Comparison of ENCODE assay signal across 19 cellular contexts in genomic region chr6:123806561-123806960, GRCh38. TPM values are rescaled to one million over a fixed set of nuclear protein-coding genes. Genes with fewer than 3 reads are reported as not detected.
A peak's percentile ranks its signal among the peaks of the same experiment; 100 is the strongest.
DNase-seq lines count a peak whose midpoint lies in the region; ATAC-seq and TF ChIP-seq lines count a peak whose summit lies in the region.
"Had no signal": no experiment of that assay in that cellular context is flagged by ENCODE, and none has a peak within 500 bp of the region (broad histone marks: within the 10 kb centered on the region; RNA-seq: fewer than 3 reads in every experiment).

No MANE protein-coding gene starts in this region.

- H3K4me3 ChIP-seq in HEK293 (ENCODE audit: low read depth, low read length) (no peak overlapping the region), SK-N-MC (peak overlapping the region; percentile 88), psoas muscle (no peak overlapping the region)
- H3K4me3 ChIP-seq: GM23338, HAP-1 had no signal

- no peaks in the 10 kb centered on the region for H3K27me3 ChIP-seq in psoas muscle (ENCODE audit: insufficient read depth in 3 of 3, low read length in 2 of 3)

- H3K36me3 ChIP-seq in HEK293 (ENCODE audit: control insufficient read depth in 2 of 2, insufficient read depth in 1 of 2, low read length in 2 of 2) = no peaks in the 10 kb centered on the region
- H3K36me3 ChIP-seq in SK-N-MC (ENCODE audit: insufficient read depth, low read length) = no peaks in the 10 kb centered on the region
- no peaks in the 10 kb centered on the region for H3K36me3 ChIP-seq in psoas muscle (ENCODE audit: insufficient read depth in 1 of 2, low read depth in 1 of 2)
- H3K36me3 ChIP-seq: HAP-1 had no signal

- 78 to 88% (median 83%) methylated on average over 2 of the region's 2 CpGs for WGBS in psoas muscle, 3 donors

- POLR2A ChIA-PET in HEK293 (lab: Yijun Ruan, JAX) = no interaction called here

- H3K9ac ChIP-seq in SK-N-MC (ENCODE audit: insufficient read length) = no peak overlapping the region

- intact Hi-C loops in psoas muscle (cut with DNase I) = loop anchor here (10.0 kb wide), 3 partner anchors 158 to 988 kb away; no protein-coding TSS in a partner anchor

- H3K9me3 ChIP-seq in HEK293 (ENCODE audit: control insufficient read depth, insufficient read depth, low read depth, low read length) = no peaks in the 10 kb centered on the region
- no peaks in the 10 kb centered on the region for H3K9me3 ChIP-seq in SK-N-MC (ENCODE audit: low read depth, low read length)
- H3K9me3 ChIP-seq in psoas muscle = no peaks in the 10 kb centered on the region
- H3K9me3 ChIP-seq: HAP-1 had no signal

- H3K27ac ChIP-seq in HEK293 (ENCODE audit: extremely low read depth, low read depth, low read length) = no peak overlapping the region
- H3K27ac ChIP-seq in SK-N-MC = no peak overlapping the region
- peak overlapping the region; percentile 34 for H3K27ac ChIP-seq in psoas muscle
- H3K27ac ChIP-seq: C4-2B had no signal

- CTCF ChIA-PET in HEK293 (lab: Yijun Ruan, JAX) = no interaction called here

- TF ChIP-seq CTCF in HEK293 (tag by site-specific recombination; IDR thresholded peaks at IDR 0.05) (no peak), psoas muscle (IDR thresholded peaks at IDR 0.05) (no peak)

- H3K4me1 ChIP-seq in HEK293 (ENCODE audit: control insufficient read depth, insufficient read depth, low read length) = peaks cover 16% of the 10 kb centered on the region
- peaks cover 6% of the 10 kb centered on the region for H3K4me1 ChIP-seq in psoas muscle

- ATAC-seq in psoas muscle = no peak
- ATAC-seq: GM23338, Panc1, SK-N-SH treated with all-trans-retinoic acid at 6 μM for 48 hours had no signal

- peak; percentile 43 for DNase-seq in NCI-H1105 treated with DMSO at 0.1 percent for 48 hours (lab: John Stamatoyannopoulos, UW)
- no peak for DNase-seq in NCI-H1105 (lab: John Stamatoyannopoulos, UW)
- DNase-seq in SK-N-MC (ENCODE audit: low read depth, low spot score) = no peak
- DNase-seq in psoas muscle = no peak
- no peak for DNase-seq in NCI-H1930 (lab: John Stamatoyannopoulos, UW)
- DNase-seq in activated CD4-positive, alpha-beta T cell treated with anti-CD3 and anti-CD28 coated beads for 4 hours = no peak
- DNase-seq: GF-D8, NCI-H1694 treated with DMSO at 0.1 percent for 48 hours, NCI-H2107, NCI-H2227 treated with DMSO at 0.1 percent for 48 hours, NCI-H524, SIG-M5 had no signal

TF ChIP-seq in HEK293, 187 proteins besides CTCF, POLR2A, EP300 and RAD21:
- TF ChIP-seq ZNF692 (tag by site-specific recombination; IDR thresholded peaks at IDR 0.05) (no peak), PATZ1 (tag by site-specific recombination; IDR thresholded peaks at IDR 0.05) (no peak), ZBTB6 (tag by site-specific recombination; IDR thresholded peaks at IDR 0.05) (no peak), PRDM6 (tag by site-specific recombination; IDR thresholded peaks at IDR 0.05) (peak; percentile 77)

RNA-seq across cellular contexts. Expression of gene NKAIN2, which starts 2.9 kb away (rescaled TPM):
- 10 to 100 TPM in 1 of 4 donors, 1 to 10 TPM in 2, under 1 TPM in 1; 0.65 to 13.5 (median 4.0) TPM for total RNA-seq in psoas muscle
- 1 to 10 TPM in 1 of 3 donors, under 1 TPM in 2; 0.08 to 1.1 (median 0.69) TPM for polyA plus RNA-seq in psoas muscle
- total RNA-seq: T-helper 2 cell treated with Interferon-gamma antibody and Interleukin-4, amounts not matched to agents 100 ng/mL and 5 ng/mL, for 36 hours had no signal
